In the genomic region with DNA sequence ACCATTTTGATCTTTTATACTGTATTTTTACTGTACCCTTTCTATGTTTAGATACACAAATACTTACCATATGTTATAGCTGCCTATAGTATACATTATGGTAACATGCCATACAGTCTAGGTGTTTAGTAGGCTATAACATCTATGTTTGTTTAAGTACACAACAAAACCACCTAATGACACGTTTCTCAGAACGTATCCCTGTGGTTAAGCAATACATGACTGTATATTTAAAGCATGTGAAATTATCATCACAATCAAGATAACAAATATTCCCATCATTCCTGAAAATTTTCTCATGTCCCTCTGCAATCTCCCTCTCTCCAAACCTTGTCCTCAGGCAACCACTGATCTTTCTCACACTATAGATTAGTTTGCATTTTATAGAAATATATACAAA, we compare ENCODE assay signal across 32 cellular contexts.
A peak's percentile ranks its signal among the peaks of the same experiment; 100 is the strongest.
DNase-seq lines count a peak whose midpoint lies in the region; ATAC-seq, FAIRE-seq and TF ChIP-seq lines count a peak whose summit lies in the region.
"Had no signal": no experiment of that assay in that cellular context is flagged by ENCODE, and none has a peak within 500 bp of the region (broad histone marks: within the 10 kb centered on the region; RNA-seq: fewer than 3 reads in every experiment).

No MANE protein-coding gene starts in this region.

- FAIRE-seq in bronchial epithelial cell (lab: Jason Lieb, UNC), result no peak
- FAIRE-seq: HTR-8/SVneo had no signal

- peak; percentile 46 for ATAC-seq in mucosa of descending colon
- ATAC-seq in HG03571 (IDR thresholded peaks at IDR 0.05; ENCODE audit: unreplicated experiment), result no peak
- ATAC-seq: activated CD8-positive, alpha-beta T cell treated with anti-CD3 and anti-CD28 coated beads for 36 hours; sciatic nerve; SK-N-SH treated with all-trans-retinoic acid at 6 μM for 48 hours; stimulated activated naive CD8-positive, alpha-beta T cell treated with anti-CD3 and anti-CD28 coated beads, Interleukin-15, amount 100 ng/mL, for 72 hours had no signal

- no peak overlapping the region for H3K4me3 ChIP-seq in bronchial epithelial cell (ENCODE audit: low read depth, low read length)
- H3K4me3 ChIP-seq in mucosa of descending colon, result no peak overlapping the region
- H3K4me3 ChIP-seq: BLaER1, cardiac muscle cell, coronary artery, thoracic aorta, uterus had no signal

- intact Hi-C loops in mucosa of descending colon (cut with DNase I, micrococcal nuclease), result no loop called here

- H3K9me3 ChIP-seq in mucosa of descending colon, result no peaks in the 10 kb centered on the region
- H3K9me3 ChIP-seq: thoracic aorta, uterus had no signal

- H3K4me1 ChIP-seq in mucosa of descending colon (ENCODE audit: low read depth), result no peaks in the 10 kb centered on the region
- H3K4me1 ChIP-seq: BLaER1 had no signal

- TF ChIP-seq CTCF in bronchial epithelial cell (IDR thresholded peaks at IDR 0.05; ENCODE audit: insufficient read depth, low read length, severe bottlenecking), result no peak
- TF ChIP-seq CTCF in mucosa of descending colon (IDR thresholded peaks at IDR 0.05), result no peak

- DNase-seq in ELR (ENCODE audit: low read depth) (peak; percentile 52), NCI-H526 treated with DMSO at 0.1 percent for 48 hours (lab: John Stamatoyannopoulos, UW) (peak; percentile 33), bronchial epithelial cell (ENCODE audit: low read depth) (peak; percentile 85), mucosa of descending colon (no peak), cerebellar nuclear complex (lab: John Stamatoyannopoulos, UW) (no peak), iPS-NIHi11 (ENCODE audit: low spot score) (no peak)
- DNase-seq in activated naive CD4-positive, alpha-beta T cell treated with Interleukin-2 at 50 U/mL for 16 hours, result no peak
- DNase-seq: ACHN; activated CD4-positive, alpha-beta T cell treated with anti-CD3 and anti-CD28 coated beads for 1 hour; activated CD8-positive, alpha-beta T cell treated with anti-CD3 and anti-CD28 coated beads for 36 hours; activated naive CD4-positive, alpha-beta T cell treated with anti-CD3 and anti-CD28 coated beads, Interleukin-2, amount 50 U/mL, for 16 hours; amygdala; effector memory CD4-positive, alpha-beta T cell; GOT3; head of caudate nucleus; KBM-7; naive B cell; NCI-H2029; NCI-H524 treated with DMSO at 0.1 percent for 48 hours; Right ventricle myocardium superior; stimulated activated CD4-positive, alpha-beta T cell treated with anti-CD3 and anti-CD28 coated beads, Interleukin-12 subunit alpha, Interleukin-12 subunit beta, amount 100 ng/mL, for 4 hours; stimulated activated CD4-positive, alpha-beta T cell treated with anti-CD3 and anti-CD28 coated beads, Interleukin-2, amount 100 ng/mL, for 48 hours; stimulated activated naive CD8-positive, alpha-beta T cell treated with anti-CD3 and anti-CD28 coated beads, Interleukin-15, amount 100 ng/mL, for 72 hours; uterus had no signal

- no peaks in the 10 kb centered on the region for H3K27me3 ChIP-seq in bronchial epithelial cell (ENCODE audit: control insufficient read depth, insufficient read depth, low read length)
- H3K27me3 ChIP-seq: BLaER1, cardiac muscle cell, uterus had no signal

- H3K36me3 ChIP-seq in bronchial epithelial cell (ENCODE audit: control insufficient read depth, insufficient read depth, low read length) (peaks cover 2% of the 10 kb centered on the region), mucosa of descending colon (ENCODE audit: low read depth) (no peaks in the 10 kb centered on the region)
- H3K36me3 ChIP-seq: cardiac muscle cell, uterus had no signal

Comparison
In these comparisons a context has a peak if more than half of its experiments do, and no peak if none do; other contexts are left out.
1. DNase-seq: peak in ELR (single experiment), NCI-H526 treated with DMSO at 0.1 percent for 48 hours (single experiment) and bronchial epithelial cell (single experiment); none in mucosa of descending colon (0 of 3), activated naive CD4-positive, alpha-beta T cell treated with Interleukin-2 at 50 U/mL for 16 hours (single experiment), cerebellar nuclear complex (0 of 2) and iPS-NIHi11 (single experiment).